Comparison of ENCODE assay signal across 19 cellular contexts in genomic region chr4:125891597-125892258, GRCh38.
DNase-seq lines count a peak whose midpoint lies in the region; TF ChIP-seq lines count a peak whose summit lies in the region.
"Had no signal": no experiment of that assay in that cellular context is flagged by ENCODE, and none has a peak within 500 bp of the region (broad histone marks: within the 10 kb centered on the region; RNA-seq: fewer than 3 reads in every experiment).

No MANE protein-coding gene starts in this region.

- no peaks in the 10 kb centered on the region for H3K36me3 Mint-ChIP-seq in endothelial cell (ENCODE audit: low read depth, unreplicated experiment)

- no peaks in the 10 kb centered on the region for H3K27me3 Mint-ChIP-seq in endothelial cell (ENCODE audit: unreplicated experiment)

- DNase-seq in AG10803 (ENCODE audit: low read depth) (peak; percentile 99), M059J (ENCODE audit: low read depth) (peak; percentile 67), choroid plexus epithelial cell (ENCODE audit: low read depth) (peak; percentile 74), non-pigmented ciliary epithelial cell (ENCODE audit: low read depth) (peak; percentile 84), SW 1271 (lab: John Stamatoyannopoulos, UW) (no peak), GDM1 (lab: John Stamatoyannopoulos, UW) (no peak), endothelial cell (ENCODE audit: low spot score) (no peak)
- DNase-seq in stimulated activated naive CD4-positive, alpha-beta T cell (lab: John Stamatoyannopoulos, UW) = no peak
- DNase-seq: activated CD4-positive, alpha-beta T cell treated with anti-CD3 and anti-CD28 coated beads, Interleukin-2, amount 50 U/mL, for 4 hours; anterior cingulate cortex; esophagus squamous epithelium; NCI-H1092 treated with DMSO at 0.1 percent for 48 hours; right cardiac atrium; SHP77 treated with DMSO at 0.1 percent for 48 hours; stimulated activated CD4-positive, alpha-beta T cell treated with anti-CD3 and anti-CD28 coated beads, Interleukin-4, amount 100 ng/mL, for 24 hours; transverse colon had no signal

- H3K27ac Mint-ChIP-seq in endothelial cell (ENCODE audit: unreplicated experiment) = no peak overlapping the region
- H3K27ac Mint-ChIP-seq: activated T-helper 1 cell treated with anti-CD3 and anti-CD28 coated beads, Interleukin-12 subunit alpha, Interleukin-12 subunit beta, Interleukin-2, Interleukin-4 antibody, amounts not matched to agents 30 ng/mL and 10 ng/mL and 1 ng/mL, durations not matched to agents 14 hours and 24 hours and 36 hours had no signal

- H3K4me3 ChIP-seq in AG10803 (ENCODE audit: low read length) (no peak overlapping the region), choroid plexus epithelial cell (ENCODE audit: low read depth, low read length) (no peak overlapping the region)
- H3K4me3 ChIP-seq: BLaER1, esophagus squamous epithelium, transverse colon had no signal

- no peaks in the 10 kb centered on the region for H3K4me1 Mint-ChIP-seq in endothelial cell (ENCODE audit: unreplicated experiment)
- H3K4me1 Mint-ChIP-seq: neural crest cell had no signal

- H3K4me3 Mint-ChIP-seq in endothelial cell (ENCODE audit: unreplicated experiment) = no peak overlapping the region
- H3K4me3 Mint-ChIP-seq: activated T-helper 1 cell treated with anti-CD3 and anti-CD28 coated beads, Interleukin-12 subunit alpha, Interleukin-12 subunit beta, Interleukin-2, Interleukin-4 antibody, amounts not matched to agents 30 ng/mL and 10 ng/mL and 1 ng/mL, durations not matched to agents 14 hours and 24 hours and 36 hours; neural crest cell had no signal

- TF ChIP-seq CTCF in AG10803 (conservative IDR thresholded peaks at IDR 0.05; ENCODE audit: low read length) (no peak), choroid plexus epithelial cell (conservative IDR thresholded peaks at IDR 0.05; ENCODE audit: low read depth, low read length) (no peak), endothelial cell (IDR thresholded peaks at IDR 0.05; ENCODE audit: unreplicated experiment) (no peak)

- H3K9me3 Mint-ChIP-seq in endothelial cell (ENCODE audit: unreplicated experiment) = no peaks in the 10 kb centered on the region

Comparison
In these comparisons a context has a peak if more than half of its experiments do, and no peak if none do; other contexts are left out.
1. DNase-seq: peak in AG10803 (single experiment), M059J (single experiment), choroid plexus epithelial cell (single experiment) and non-pigmented ciliary epithelial cell (single experiment); none in SW 1271 (0 of 2), GDM1 (single experiment), stimulated activated naive CD4-positive, alpha-beta T cell (0 of 6) and endothelial cell (single experiment).